Comparison of ENCODE assay signal across 11 cellular contexts in genomic region chrX:10157545-10157944, GRCh38. TPM values are rescaled to one million over a fixed set of nuclear protein-coding genes. Genes with fewer than 3 reads are reported as not detected.
A peak's percentile ranks its signal among the peaks of the same experiment; 100 is the strongest.
DNase-seq lines count a peak whose midpoint lies in the region; ATAC-seq and TF ChIP-seq lines count a peak whose summit lies in the region.
"Had no signal": no experiment of that assay in that cellular context is flagged by ENCODE, and none has a peak within 500 bp of the region (broad histone marks: within the 10 kb centered on the region; RNA-seq: fewer than 3 reads in every experiment).

No MANE protein-coding gene starts in this region.

- no peaks in the 10 kb centered on the region for H3F3A ChIP-seq in GM23338 (replicated peaks; ENCODE audit: low read depth)

- ATAC-seq in GM23338 = no peak
- ATAC-seq in GM18861 (IDR thresholded peaks at IDR 0.05; ENCODE audit: unreplicated experiment) = no peak

- no peak for TF ChIP-seq CTCF in GM23338 (conservative IDR thresholded peaks at IDR 0.05; ENCODE audit: low read depth in 2 of 2)
- TF ChIP-seq CTCF in WI38 (IDR thresholded peaks at IDR 0.05; ENCODE audit: low read depth, low read length) = no peak

- H3K27me3 Mint-ChIP-seq in GM23338 (ENCODE audit: insufficient read depth, low read depth, poor library complexity) = peaks cover 1% of the 10 kb centered on the region

- H3K9me3 Mint-ChIP-seq in GM23338 = no peaks in the 10 kb centered on the region

- peak overlapping the region; percentile 53 for H3K4me3 ChIP-seq in GM23338
- H3K4me3 ChIP-seq in WI38 (ENCODE audit: low read depth, low read length) = peak overlapping the region; percentile 47
- peak overlapping the region; percentile 36 for H3K4me3 ChIP-seq in skeletal muscle cell (ENCODE audit: low read depth, low read length)
- H3K4me3 ChIP-seq: SK-N-MC had no signal

- H3K36me3 ChIP-seq in GM23338 (ENCODE audit: insufficient read depth) = no peaks in the 10 kb centered on the region

- H3K79me2 ChIP-seq in GM23338 (replicated peaks; ENCODE audit: insufficient read depth) = no peaks in the 10 kb centered on the region

- no peak overlapping the region; the same call in 1 of the 2 replicates for H2AFZ ChIP-seq in GM23338

- no peaks in the 10 kb centered on the region for H4K20me1 ChIP-seq in GM23338 (replicated peaks; ENCODE audit: insufficient read depth)

- H3K27me3 ChIP-seq in GM23338 (ENCODE audit: insufficient read depth) = peaks cover 8% of the 10 kb centered on the region

- H3K9me2 ChIP-seq in GM23338 (ENCODE audit: insufficient read depth) = no peaks in the 10 kb centered on the region

- peaks cover 10% of the 10 kb centered on the region for H3K4me1 ChIP-seq in GM23338 (ENCODE audit: insufficient read depth)

- DNase-seq in GM23338 (ENCODE audit: low spot score) = no peak
- peak; percentile 13 for DNase-seq in foreskin melanocyte
- no peak for DNase-seq in skeletal muscle cell (ENCODE audit: low read depth)
- no peak for DNase-seq in DMS79 treated with DMSO at 0.1 percent for 48 hours (lab: John Stamatoyannopoulos, UW)
- DNase-seq in SKM-1 (lab: John Stamatoyannopoulos, UW; ENCODE audit: unreplicated experiment) = no peak
- no peak for DNase-seq in NCI-H2227 (lab: John Stamatoyannopoulos, UW; ENCODE audit: unreplicated experiment)
- DNase-seq: DMS153 had no signal

- H3K4me3 Mint-ChIP-seq in GM23338 = peak overlapping the region; percentile 72; the same call in 2 of the 3 replicates

- H3K4me2 ChIP-seq in GM23338 = peak overlapping the region; percentile 81

- no peaks in the 10 kb centered on the region for H3K36me3 Mint-ChIP-seq in GM23338 (ENCODE audit: low read depth)
- H3K36me3 Mint-ChIP-seq: naive thymus-derived CD8-positive, alpha-beta T cell had no signal

- no peak overlapping the region for H3K27ac Mint-ChIP-seq in GM23338
- H3K27ac Mint-ChIP-seq: naive thymus-derived CD8-positive, alpha-beta T cell had no signal

- H3K27ac ChIP-seq in GM23338 (ENCODE audit: low read depth) = no peak overlapping the region
- H3K27ac ChIP-seq: SK-N-MC had no signal

- peaks cover 25% of the 10 kb centered on the region for H3K4me1 Mint-ChIP-seq in GM23338

TF ChIP-seq in GM23338, 12 proteins besides CTCF, POLR2A, EP300 and RAD21:
- no peak for TF ChIP-seq CREB1 (CRISPR knock-in tag; IDR thresholded peaks at IDR 0.05; ENCODE audit: low read depth)
- TF ChIP-seq STAT1 (IDR thresholded peaks at IDR 0.05; ENCODE audit: unreplicated experiment) = no peak
- TF ChIP-seq ZNF331 (CRISPR knock-in tag; IDR thresholded peaks at IDR 0.05; ENCODE audit: low read depth) = no peak
- TF ChIP-seq POLR2AphosphoS5 (IDR thresholded peaks at IDR 0.05; ENCODE audit: low read depth) = no peak
- TF ChIP-seq REST (IDR thresholded peaks at IDR 0.05; ENCODE audit: unreplicated experiment) = no peak
- no peak for TF ChIP-seq NANOG (IDR thresholded peaks at IDR 0.05; ENCODE audit: borderline replicate concordance)
- no peak for TF ChIP-seq ZNF114 (CRISPR knock-in tag; IDR thresholded peaks at IDR 0.05)
- no peak for TF ChIP-seq JUNB (IDR thresholded peaks at IDR 0.05; ENCODE audit: unreplicated experiment)
- TF ChIP-seq ETS1 (IDR thresholded peaks at IDR 0.05) = no peak
- no peak for TF ChIP-seq EZH2 (IDR thresholded peaks at IDR 0.05; ENCODE audit: low read depth, unreplicated experiment)
- no peak for TF ChIP-seq EZH2phosphoT487 (IDR thresholded peaks at IDR 0.05; ENCODE audit: unreplicated experiment)
- no peak for TF ChIP-seq ZNF462 (CRISPR knock-in tag; IDR thresholded peaks at IDR 0.05)

RNA-seq across cellular contexts. Expression of gene CLCN4, which starts 0.8 kb away (rescaled TPM):
- total RNA-seq in GM23338 (2014; rRNA removed; shearing (Covaris generic)) = 4.9 and 5.0 TPM in 2 replicates
- 0.99 and 1.2 TPM in 2 replicates for polyA plus RNA-seq in GM23338 (2016; fragmentation: Nextera tagmentation; extraction: Ambion mirVana)
- polyA plus RNA-seq: naive thymus-derived CD8-positive, alpha-beta T cell had no signal
